ENCODE assay signal across 9 cellular contexts in genomic region chr2:200860092-200860795, GRCh38. TPM values are rescaled to one million over a fixed set of nuclear protein-coding genes. Genes with fewer than 3 reads are reported as not detected.
A peak's percentile ranks its signal among the peaks of the same experiment; 100 is the strongest.
DNase-seq lines count a peak whose midpoint lies in the region; ATAC-seq, FAIRE-seq and TF ChIP-seq lines count a peak whose summit lies in the region.
"Had no signal": no experiment of that assay in that cellular context is flagged by ENCODE, and none has a peak within 500 bp of the region (broad histone marks: within the 10 kb centered on the region; RNA-seq: fewer than 3 reads in every experiment).

No MANE protein-coding gene starts in this region.

- H3K27ac Mint-ChIP-seq in Calu3 (ENCODE audit: unreplicated experiment) = peak overlapping the region; percentile 16
- H3K27ac Mint-ChIP-seq in activated T-cell treated with anti-CD3 and anti-CD28 coated beads, Interleukin-2, amount 50 U/mL, for 24 hours = peak overlapping the region; percentile 98

- H3K4me1 Mint-ChIP-seq in Calu3 (ENCODE audit: low read depth, unreplicated experiment) = peaks cover 36% of the 10 kb centered on the region
- H3K4me1 Mint-ChIP-seq in activated T-cell treated with anti-CD3 and anti-CD28 coated beads, Interleukin-2, amount 50 U/mL, for 24 hours (ENCODE audit: low read depth) = peaks cover 60% of the 10 kb centered on the region

- no peaks in the 10 kb centered on the region for H3K9me3 Mint-ChIP-seq in Calu3 (ENCODE audit: low read depth, unreplicated experiment)
- H3K9me3 Mint-ChIP-seq in activated T-cell treated with anti-CD3 and anti-CD28 coated beads, Interleukin-2, amount 50 U/mL, for 24 hours = no peaks in the 10 kb centered on the region

- TF ChIP-seq CTCF in Calu3 (IDR thresholded peaks at IDR 0.05; ENCODE audit: unreplicated experiment) (no peak), foreskin fibroblast (IDR thresholded peaks at IDR 0.05; ENCODE audit: low read depth, low read length) (no peak)

- DNase-seq in Calu3 = no peak
- no peak for DNase-seq in activated T-cell treated with anti-CD3 and anti-CD28 coated beads, Interleukin-2, amount 50 U/mL, for 24 hours
- peak in 1 of 2 donors; percentile 66 for DNase-seq in foreskin fibroblast
- DNase-seq in putamen (ENCODE audit: low spot score) = peak; percentile 45
- no peak for DNase-seq in GM12891 (ENCODE audit: insufficient read length, low spot score)
- DNase-seq in NCI-H146 (lab: John Stamatoyannopoulos, UW) = no peak
- no peak for DNase-seq in NCI-H446 treated with DMSO at 0.1 percent for 48 hours (lab: John Stamatoyannopoulos, UW)

- FAIRE-seq in GM12891 (lab: Jason Lieb, UNC) = no peak
- FAIRE-seq: colon had no signal

- intact Hi-C loops in Calu3 (cut with micrococcal nuclease; ENCODE audit: unreplicated experiment) = loop anchor here (5.0 kb wide), 1 partner anchor 48 kb away; the partner anchor contains the start of gene BZW1

- H3K27me3 Mint-ChIP-seq in Calu3 (ENCODE audit: unreplicated experiment) = no peaks in the 10 kb centered on the region
- no peaks in the 10 kb centered on the region for H3K27me3 Mint-ChIP-seq in activated T-cell treated with anti-CD3 and anti-CD28 coated beads, Interleukin-2, amount 50 U/mL, for 24 hours

- H3K36me3 Mint-ChIP-seq in Calu3 (ENCODE audit: insufficient read depth, unreplicated experiment) = peaks cover 92% of the 10 kb centered on the region
- H3K36me3 Mint-ChIP-seq in activated T-cell treated with anti-CD3 and anti-CD28 coated beads, Interleukin-2, amount 50 U/mL, for 24 hours (ENCODE audit: low read depth) = peaks cover 94% of the 10 kb centered on the region

- no peak for TF ChIP-seq POLR2A in GM12891 (IDR thresholded peaks at IDR 0.05; ENCODE audit: low read depth, low read length)

- peak overlapping the region; percentile 69 to 100 for H3K4me3 ChIP-seq in foreskin fibroblast (ENCODE audit: low read depth in 1 of 2, low read length in 2 of 2)

- H3K4me3 Mint-ChIP-seq in Calu3 (ENCODE audit: low read depth, unreplicated experiment) = peak overlapping the region; percentile 39
- H3K4me3 Mint-ChIP-seq in activated T-cell treated with anti-CD3 and anti-CD28 coated beads, Interleukin-2, amount 50 U/mL, for 24 hours = peak overlapping the region; percentile 92

- no peak for ATAC-seq in HG03469 (IDR thresholded peaks at IDR 0.05; ENCODE audit: unreplicated experiment)

- BruUV-seq in Calu3 (replicated peaks; lab: Mats Ljungman, UMichigan) = no TSS peak

- CTCF ChIA-PET in Calu3 (lab: Charles Lee) = no interaction called here

TF ChIP-seq in GM12891, 5 proteins besides CTCF, POLR2A, EP300 and RAD21:
- TF ChIP-seq POU2F2 (IDR thresholded peaks at IDR 0.05; ENCODE audit: low read depth, low read length) (no peak), SPI1 (IDR thresholded peaks at IDR 0.05; ENCODE audit: low read depth, low read length) (no peak), POLR2AphosphoS5 (IDR thresholded peaks at IDR 0.05; ENCODE audit: low read depth, low read length) (no peak), TAF1 (IDR thresholded peaks at IDR 0.05; ENCODE audit: low read depth, low read length) (no peak), PAX5 (IDR thresholded peaks at IDR 0.05; ENCODE audit: insufficient read depth, low read length, severe bottlenecking) (no peak)

RNA-seq across cellular contexts. Expression of gene CLK1, which starts 4.2 kb away (rescaled TPM):
- 73.1 and 83.5 TPM in 2 replicates for total RNA-seq in Calu3 (2022)
- polyA plus RNA-seq in GM12891 (2012; ENCODE audit: low read depth, missing spikeins) = 42.5 TPM

RNA-seq across cellular contexts. Expression of gene PPIL3, which starts 28.6 kb away (rescaled TPM):
- 28.0 and 31.5 TPM in 2 replicates for total RNA-seq in Calu3 (2022)
- polyA plus RNA-seq in GM12891 (2012; ENCODE audit: low read depth, missing spikeins) = 61.1 TPM

RNA-seq across cellular contexts. Expression of gene NIF3L1, which starts 28.9 kb away (rescaled TPM):
- 38.4 and 39.7 TPM in 2 replicates for total RNA-seq in Calu3 (2022)
- polyA plus RNA-seq in GM12891 (2012; ENCODE audit: low read depth, missing spikeins) = 17.8 TPM

RNA-seq across cellular contexts. Expression of gene BZW1, which starts 48.5 kb away (rescaled TPM):
- 240 and 254 TPM in 2 replicates for total RNA-seq in Calu3 (2022)
- 167 TPM for polyA plus RNA-seq in GM12891 (2012; ENCODE audit: low read depth, missing spikeins)
